Comparison of ENCODE assay signal across 22 cellular contexts in genomic region chr7:22622386-22622785, GRCh38.
"Had no signal": no experiment of that assay in that cellular context is flagged by ENCODE, and none has a peak within 500 bp of the region (broad histone marks: within the 10 kb centered on the region; RNA-seq: fewer than 3 reads in every experiment).

No MANE protein-coding gene starts in this region.

- H3K4me2 ChIP-seq: neural progenitor cell had no signal

- H3K27ac ChIP-seq: epithelial cell of prostate, esophagus squamous epithelium, gastroesophageal sphincter, left ventricle myocardium inferior, lower lobe of right lung, neural progenitor cell, ovary, right atrium auricular region, suprapubic skin, thyroid gland had no signal

- DNase-seq: effector memory CD8-positive, alpha-beta T cell; esophagus squamous epithelium; foreskin fibroblast; glutamatergic neuron; immature natural killer cell; kidney; left cardiac atrium; left ventricle myocardium inferior; lower lobe of right lung; mesenchymal stem cell; midbrain; nucleus accumbens; ovary; small intestine; stimulated activated CD4-positive, alpha-beta T cell treated with anti-CD3 and anti-CD28 coated beads, Interleukin-12 subunit alpha, Interleukin-12 subunit beta, amount 100 ng/mL, for 4 hours; stimulated activated naive CD4-positive, alpha-beta T cell; thyroid gland had no signal

- H2AFZ ChIP-seq: neural progenitor cell had no signal

- H3K9me3 ChIP-seq: ovary, suprapubic skin, thyroid gland had no signal

- H3K27me3 ChIP-seq: esophagus squamous epithelium, gastroesophageal sphincter, neural progenitor cell, right atrium auricular region, suprapubic skin, thyroid gland had no signal

- ATAC-seq: effector memory CD8-positive, alpha-beta T cell; gastroesophageal sphincter; left cardiac atrium; lower lobe of right lung had no signal

- H3K4me1 ChIP-seq: esophagus squamous epithelium, left ventricle myocardium inferior, neural progenitor cell, right atrium auricular region, suprapubic skin, thyroid gland had no signal

- H3K36me3 ChIP-seq: esophagus squamous epithelium, gastroesophageal sphincter, left ventricle myocardium inferior, lower lobe of right lung, neural progenitor cell, ovary, right atrium auricular region, suprapubic skin, thyroid gland had no signal

- H3K4me3 ChIP-seq: esophagus squamous epithelium, gastroesophageal sphincter, left ventricle myocardium inferior, lower lobe of right lung, neural progenitor cell, ovary, right atrium auricular region, suprapubic skin, thyroid gland had no signal

- H3K9ac ChIP-seq: neural progenitor cell had no signal
